In genomic region chr15:60696523-60696859, GRCh38 we compare ENCODE assay signal across 18 cellular contexts.
DNase-seq lines count a peak whose midpoint lies in the region; ATAC-seq and TF ChIP-seq lines count a peak whose summit lies in the region.
"Had no signal": no experiment of that assay in that cellular context is flagged by ENCODE, and none has a peak within 500 bp of the region (broad histone marks: within the 10 kb centered on the region; RNA-seq: fewer than 3 reads in every experiment).

No MANE protein-coding gene starts in this region.

- 91% methylated on average over 5 of the region's 5 CpGs for WGBS in smooth muscle cell (ENCODE audit: low lambda C conversion rate)

- no peaks in the 10 kb centered on the region for H3K79me2 ChIP-seq in smooth muscle cell (ENCODE audit: low read depth)

- H3K4me1 Mint-ChIP-seq in activated CD4-positive, alpha-beta T cell treated with anti-CD3 and anti-CD28 coated beads for 36 hours: peaks cover 77% of the 10 kb centered on the region
- peaks cover 21% of the 10 kb centered on the region for H3K4me1 Mint-ChIP-seq in activated naive CD4-positive, alpha-beta T cell treated with anti-CD3 and anti-CD28 coated beads, Interleukin-2, amount 10 ng/mL, durations not matched to agents 7 days and 5 days
- peaks cover 49% of the 10 kb centered on the region for H3K4me1 Mint-ChIP-seq in central memory CD8-positive, alpha-beta T cell

- H3K4me1 ChIP-seq in smooth muscle cell (ENCODE audit: low read depth): no peaks in the 10 kb centered on the region

- H3K27me3 ChIP-seq in smooth muscle cell (ENCODE audit: low read depth): peaks cover 3% of the 10 kb centered on the region

- no peak overlapping the region for H2AFZ ChIP-seq in smooth muscle cell (ENCODE audit: low read depth)
- H2AFZ ChIP-seq: GM23248 had no signal

- H3K36me3 ChIP-seq in smooth muscle cell (ENCODE audit: low read depth): no peaks in the 10 kb centered on the region

- DNase-seq in activated CD4-positive, alpha-beta T cell treated with anti-CD3 and anti-CD28 coated beads for 36 hours: no peak
- DNase-seq in activated CD4-positive, alpha-beta T cell treated with anti-CD3 and anti-CD28 coated beads for 4 hours: no peak
- DNase-seq in activated naive CD4-positive, alpha-beta T cell treated with anti-CD3 and anti-CD28 coated beads, Interleukin-2, amount 50 U/mL, for 72 hours (ENCODE audit: low spot score in 2 of 2): no peak
- DNase-seq in activated naive CD4-positive, alpha-beta T cell treated with anti-CD3 and anti-CD28 coated beads, Interleukin-2, amount 10 ng/mL, durations not matched to agents 7 days and 5 days: no peak
- no peak for DNase-seq in central memory CD8-positive, alpha-beta T cell (ENCODE audit: low spot score in 2 of 2)
- no peak for DNase-seq in smooth muscle cell (lab: John Stamatoyannopoulos, UW; ENCODE audit: unreplicated experiment)
- no peak for DNase-seq in HEK293T (ENCODE audit: extremely low spot score)
- no peak for DNase-seq in AML-193 (lab: John Stamatoyannopoulos, UW)
- DNase-seq: 8988T, DMS79 treated with DMSO at 0.1 percent for 48 hours, GM23248, HCEC 1CT, NCI-H1417 treated with DMSO at 0.1 percent for 48 hours, NCI-H1930, NCI-H2171 treated with DMSO at 0.1 percent for 48 hours, NCI-H446 treated with DMSO at 0.1 percent for 48 hours, OCI-M1 had no signal

- peak overlapping the region; percentile 58 for H3K4me3 Mint-ChIP-seq in activated CD4-positive, alpha-beta T cell treated with anti-CD3 and anti-CD28 coated beads for 36 hours
- no peak overlapping the region for H3K4me3 Mint-ChIP-seq in activated naive CD4-positive, alpha-beta T cell treated with anti-CD3 and anti-CD28 coated beads, Interleukin-2, amount 10 ng/mL, durations not matched to agents 7 days and 5 days
- peak overlapping the region; percentile 64 for H3K4me3 Mint-ChIP-seq in central memory CD8-positive, alpha-beta T cell

- no peaks in the 10 kb centered on the region for H3K9me3 ChIP-seq in smooth muscle cell (replicated peaks; ENCODE audit: low read depth)

- no peak overlapping the region for H3K4me3 ChIP-seq in smooth muscle cell
- H3K4me3 ChIP-seq: GM23248, K562 had no signal

- no peak overlapping the region for H3K9ac ChIP-seq in smooth muscle cell (ENCODE audit: low read depth)
- H3K9ac ChIP-seq: GM23248 had no signal

- peak overlapping the region; percentile 81 for H3K27ac Mint-ChIP-seq in activated CD4-positive, alpha-beta T cell treated with anti-CD3 and anti-CD28 coated beads for 36 hours
- peak overlapping the region; percentile 85 to 98 for H3K27ac Mint-ChIP-seq in activated naive CD4-positive, alpha-beta T cell treated with anti-CD3 and anti-CD28 coated beads, Interleukin-2, amount 50 U/mL, for 72 hours
- H3K27ac Mint-ChIP-seq in activated naive CD4-positive, alpha-beta T cell treated with anti-CD3 and anti-CD28 coated beads, Interleukin-2, amount 10 ng/mL, durations not matched to agents 7 days and 5 days: no peak overlapping the region
- no peak overlapping the region for H3K27ac Mint-ChIP-seq in central memory CD8-positive, alpha-beta T cell (ENCODE audit: low read depth)

- H3K27ac ChIP-seq in smooth muscle cell (ENCODE audit: low read depth): peak overlapping the region; percentile 85
- H3K27ac ChIP-seq: GM23248 had no signal

- peaks cover 30% of the 10 kb centered on the region for H4K20me1 ChIP-seq in smooth muscle cell (ENCODE audit: low read depth)

- POLR2A ChIA-PET in activated CD4-positive, alpha-beta T cell treated with anti-CD3 and anti-CD28 coated beads for 36 hours (lab: Charles Lee): interaction anchor here (0.8 to 1.0 kb wide), 3 partner anchors 102 to 121 kb away, joined by 3 to 5 read pairs (median 5); no protein-coding TSS in a partner anchor
- POLR2A ChIA-PET in HEK293T (lab: Yijun Ruan, JAX): no interaction called here

- ATAC-seq in activated CD4-positive, alpha-beta T cell treated with anti-CD3 and anti-CD28 coated beads for 36 hours: no peak
- no peak for ATAC-seq in activated naive CD4-positive, alpha-beta T cell treated with anti-CD3 and anti-CD28 coated beads, Interleukin-2, amount 50 U/mL, for 72 hours
- ATAC-seq in central memory CD8-positive, alpha-beta T cell (replicated peaks; ENCODE audit: extremely low read depth, poor library complexity, severe bottlenecking): no peak
- ATAC-seq: K562 had no signal

- CTCF ChIA-PET in activated CD4-positive, alpha-beta T cell treated with anti-CD3 and anti-CD28 coated beads for 36 hours (lab: Charles Lee): interaction anchor here (0.7 to 0.9 kb wide), 5 partner anchors 8 to 220 kb away, joined by 3 to 4 read pairs (median 3); no protein-coding TSS in a partner anchor
- CTCF ChIA-PET in activated naive CD4-positive, alpha-beta T cell treated with anti-CD3 and anti-CD28 coated beads, Interleukin-2, amount 10 ng/mL, durations not matched to agents 7 days and 5 days (lab: Charles Lee): interaction anchor here (0.7 to 1.5 kb wide), 5 partner anchors 14 to 220 kb away, joined by 3 to 4 read pairs (median 4); no protein-coding TSS in a partner anchor
- CTCF ChIA-PET in HEK293T (lab: Yijun Ruan, JAX): no interaction called here

- H3F3A ChIP-seq in smooth muscle cell (ENCODE audit: low read depth): no peaks in the 10 kb centered on the region

- H3K36me3 Mint-ChIP-seq in activated CD4-positive, alpha-beta T cell treated with anti-CD3 and anti-CD28 coated beads for 36 hours (ENCODE audit: low read depth): no peaks in the 10 kb centered on the region
- H3K36me3 Mint-ChIP-seq in activated naive CD4-positive, alpha-beta T cell treated with anti-CD3 and anti-CD28 coated beads, Interleukin-2, amount 50 U/mL, for 72 hours: peaks cover 0 to 18% of the 10 kb centered on the region in 2 donors
- H3K36me3 Mint-ChIP-seq in activated naive CD4-positive, alpha-beta T cell treated with anti-CD3 and anti-CD28 coated beads, Interleukin-2, amount 10 ng/mL, durations not matched to agents 7 days and 5 days: no peaks in the 10 kb centered on the region
- no peaks in the 10 kb centered on the region for H3K36me3 Mint-ChIP-seq in central memory CD8-positive, alpha-beta T cell (ENCODE audit: insufficient read depth)

- no peak for TF ChIP-seq CTCF in smooth muscle cell (IDR thresholded peaks at IDR 0.05; ENCODE audit: borderline replicate concordance, insufficient read depth, poor library complexity, severe bottlenecking)

- intact Hi-C loops in activated CD4-positive, alpha-beta T cell treated with anti-CD3 and anti-CD28 coated beads for 36 hours (cut with DNase I, micrococcal nuclease): loop anchor here (1.0 to 10.0 kb wide), 7 partner anchors 8 to 202 kb away; no protein-coding TSS in a partner anchor

- H3K9me3 Mint-ChIP-seq in activated CD4-positive, alpha-beta T cell treated with anti-CD3 and anti-CD28 coated beads for 36 hours (ENCODE audit: low read depth): no peaks in the 10 kb centered on the region
- peaks cover 0 to 12% of the 10 kb centered on the region in 2 donors for H3K9me3 Mint-ChIP-seq in activated naive CD4-positive, alpha-beta T cell treated with anti-CD3 and anti-CD28 coated beads, Interleukin-2, amount 50 U/mL, for 72 hours
- no peaks in the 10 kb centered on the region for H3K9me3 Mint-ChIP-seq in activated naive CD4-positive, alpha-beta T cell treated with anti-CD3 and anti-CD28 coated beads, Interleukin-2, amount 10 ng/mL, durations not matched to agents 7 days and 5 days
- no peaks in the 10 kb centered on the region for H3K9me3 Mint-ChIP-seq in central memory CD8-positive, alpha-beta T cell

- H3K4me2 ChIP-seq in smooth muscle cell: peak overlapping the region; percentile 44

- no peaks in the 10 kb centered on the region for H3K27me3 Mint-ChIP-seq in activated CD4-positive, alpha-beta T cell treated with anti-CD3 and anti-CD28 coated beads for 36 hours
- no peaks in the 10 kb centered on the region for H3K27me3 Mint-ChIP-seq in activated naive CD4-positive, alpha-beta T cell treated with anti-CD3 and anti-CD28 coated beads, Interleukin-2, amount 10 ng/mL, durations not matched to agents 7 days and 5 days
- no peaks in the 10 kb centered on the region for H3K27me3 Mint-ChIP-seq in central memory CD8-positive, alpha-beta T cell

TF ChIP-seq in HEK293T, 16 proteins besides CTCF, POLR2A, EP300 and RAD21:
- no peak for TF ChIP-seq PKNOX1 (IDR thresholded peaks at IDR 0.05)

Comparison
In these comparisons a context has a peak if more than half of its experiments do, and no peak if none do; other contexts are left out.
1. H3K27ac Mint-ChIP-seq: peak in activated CD4-positive, alpha-beta T cell treated with anti-CD3 and anti-CD28 coated beads for 36 hours (single experiment) and activated naive CD4-positive, alpha-beta T cell treated with anti-CD3 and anti-CD28 coated beads, Interleukin-2, amount 50 U/mL, for 72 hours (2 of 2); none in activated naive CD4-positive, alpha-beta T cell treated with anti-CD3 and anti-CD28 coated beads, Interleukin-2, amount 10 ng/mL, durations not matched to agents 7 days and 5 days (single experiment) and central memory CD8-positive, alpha-beta T cell (single experiment).